ENCODE assay signal across 1 cellular context in genomic region chr1:31831397-31832378, GRCh38.
TF ChIP-seq lines count a peak whose summit lies in the region.

No MANE protein-coding gene starts in this region.

TF ChIP-seq in GM23338, 12 proteins besides CTCF, POLR2A, EP300 and RAD21 (continued from another document):
- TF ChIP-seq ZNF462 (CRISPR knock-in tag; IDR thresholded peaks at IDR 0.05) (no peak), EZH2phosphoT487 (IDR thresholded peaks at IDR 0.05; ENCODE audit: unreplicated experiment) (no peak), JUNB (IDR thresholded peaks at IDR 0.05; ENCODE audit: unreplicated experiment) (no peak), REST (IDR thresholded peaks at IDR 0.05; ENCODE audit: unreplicated experiment) (no peak), ETS1 (IDR thresholded peaks at IDR 0.05) (no peak), EZH2 (IDR thresholded peaks at IDR 0.05; ENCODE audit: low read depth, unreplicated experiment) (no peak), NANOG (IDR thresholded peaks at IDR 0.05; ENCODE audit: borderline replicate concordance) (no peak), ZNF114 (CRISPR knock-in tag; IDR thresholded peaks at IDR 0.05) (no peak), ZNF331 (CRISPR knock-in tag; IDR thresholded peaks at IDR 0.05; ENCODE audit: low read depth) (no peak), STAT1 (IDR thresholded peaks at IDR 0.05; ENCODE audit: unreplicated experiment) (no peak)
